ENCODE assay signal across 1 cellular context in genomic region chr2:118084483-118085089, GRCh38.
TF ChIP-seq lines count a peak whose summit lies in the region.

No MANE protein-coding gene starts in this region.

TF ChIP-seq in HepG2, 621 proteins besides CTCF, POLR2A, EP300 and RAD21 (continued from another document and continues in another):
- TF ChIP-seq, protein P1, sequence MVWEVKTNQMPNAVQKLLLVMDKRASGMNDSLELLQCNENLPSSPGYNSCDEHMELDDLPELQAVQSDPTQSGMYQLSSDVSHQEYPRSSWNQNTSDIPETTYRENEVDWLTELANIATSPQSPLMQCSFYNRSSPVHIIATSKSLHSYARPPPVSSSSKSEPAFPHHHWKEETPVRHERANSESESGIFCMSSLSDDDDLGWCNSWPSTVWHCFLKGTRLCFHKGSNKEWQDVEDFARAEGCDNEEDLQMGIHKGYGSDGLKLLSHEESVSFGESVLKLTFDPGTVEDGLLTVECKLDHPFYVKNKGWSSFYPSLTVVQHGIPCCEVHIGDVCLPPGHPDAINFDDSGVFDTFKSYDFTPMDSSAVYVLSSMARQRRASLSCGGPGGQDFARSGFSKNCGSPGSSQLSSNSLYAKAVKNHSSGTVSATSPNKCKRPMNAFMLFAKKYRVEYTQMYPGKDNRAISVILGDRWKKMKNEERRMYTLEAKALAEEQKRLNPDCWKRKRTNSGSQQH (CRISPR knock-in tag; IDR thresholded peaks at IDR 0.05; ENCODE audit: low read depth) = no peak
- no peak for TF ChIP-seq PAXIP1 (CRISPR knock-in tag; conservative IDR thresholded peaks at IDR 0.05)
- no peak for TF ChIP-seq ZNF256 (CRISPR knock-in tag; conservative IDR thresholded peaks at IDR 0.05)
- no peak for TF ChIP-seq ZBTB8A (CRISPR knock-in tag; IDR thresholded peaks at IDR 0.05; ENCODE audit: borderline replicate concordance, low read depth)
- no peak for TF ChIP-seq MAFF (IDR thresholded peaks at IDR 0.05; ENCODE audit: low read depth, low read length)
- TF ChIP-seq HES4 (CRISPR knock-in tag; IDR thresholded peaks at IDR 0.05; ENCODE audit: borderline replicate concordance) = no peak
- no peak for TF ChIP-seq KLF9 (CRISPR knock-in tag; IDR thresholded peaks at IDR 0.05; ENCODE audit: low read depth)
- TF ChIP-seq, protein P2, sequence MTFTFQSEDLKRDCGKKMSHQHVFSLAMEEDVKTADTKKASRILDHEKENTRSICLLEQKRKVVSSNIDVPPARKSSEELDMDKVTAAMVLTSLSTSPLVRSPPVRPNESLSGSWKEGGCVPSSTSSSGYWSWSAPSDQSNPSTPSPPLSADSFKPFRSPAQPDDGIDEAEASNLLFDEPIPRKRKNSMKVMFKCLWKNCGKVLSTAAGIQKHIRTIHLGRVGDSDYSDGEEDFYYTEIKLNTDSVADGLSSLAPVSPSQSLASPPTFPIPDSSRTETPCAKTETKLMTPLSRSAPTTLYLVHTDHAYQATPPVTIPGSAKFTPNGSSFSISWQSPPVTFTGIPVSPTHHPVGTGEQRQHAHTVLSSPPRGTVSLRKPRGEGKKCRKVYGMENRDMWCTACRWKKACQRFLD (CRISPR knock-in tag; IDR thresholded peaks at IDR 0.05; ENCODE audit: borderline replicate concordance) = no peak
- TF ChIP-seq SMYD3 (CRISPR knock-in tag; IDR thresholded peaks at IDR 0.05) = 0 out of 2 replicates have a peak, but pooled peaks have one; percentile 25
- no peak for TF ChIP-seq ZNF543 (CRISPR knock-in tag; IDR thresholded peaks at IDR 0.05)
- TF ChIP-seq BRCA1 (CRISPR knock-in tag; IDR thresholded peaks at IDR 0.05) = no peak
- no peak for TF ChIP-seq ZBTB7B (CRISPR knock-in tag; IDR thresholded peaks at IDR 0.05)
- no peak for TF ChIP-seq CERS6 (CRISPR knock-in tag; IDR thresholded peaks at IDR 0.05)
- TF ChIP-seq ZNF816 (CRISPR knock-in tag; IDR thresholded peaks at IDR 0.05; ENCODE audit: borderline replicate concordance) = no peak
- no peak for TF ChIP-seq EED (CRISPR knock-in tag; IDR thresholded peaks at IDR 0.05)
- TF ChIP-seq KMT2A (CRISPR knock-in tag; IDR thresholded peaks at IDR 0.05) = no peak
- TF ChIP-seq ATF4 (CRISPR knock-in tag; IDR thresholded peaks at IDR 0.05) = no peak
- TF ChIP-seq FOXK2 (IDR thresholded peaks at IDR 0.05) = no peak
- no peak for TF ChIP-seq ZNF431 (CRISPR knock-in tag; IDR thresholded peaks at IDR 0.05; ENCODE audit: borderline replicate concordance, low read depth)
- TF ChIP-seq ZFP36L2 (CRISPR knock-in tag; IDR thresholded peaks at IDR 0.05) = no peak
- no peak for TF ChIP-seq ZNF556 (CRISPR knock-in tag; IDR thresholded peaks at IDR 0.05; ENCODE audit: borderline replicate concordance)
- no peak for TF ChIP-seq BCLAF1 (IDR thresholded peaks at IDR 0.05)
- TF ChIP-seq ONECUT2 (CRISPR knock-in tag; IDR thresholded peaks at IDR 0.05) = no peak
- 0 out of 2 replicates have a peak, but pooled peaks have one; percentile 3 for TF ChIP-seq HOXA5 (CRISPR knock-in tag; IDR thresholded peaks at IDR 0.05)
- TF ChIP-seq ZNF407 (CRISPR knock-in tag; IDR thresholded peaks at IDR 0.05; ENCODE audit: not compliant biosample characterization) = no peak
- TF ChIP-seq KMT2B (CRISPR knock-in tag; IDR thresholded peaks at IDR 0.05) = no peak
- peak; percentile 33; the same call in 1 of the 2 replicates for TF ChIP-seq GATA4 (IDR thresholded peaks at IDR 0.05; ENCODE audit: borderline replicate concordance, low read depth)
- TF ChIP-seq SMAD9 (CRISPR knock-in tag; IDR thresholded peaks at IDR 0.05) = no peak
- no peak for TF ChIP-seq AKAP8 (CRISPR knock-in tag; IDR thresholded peaks at IDR 0.05)
- no peak for TF ChIP-seq KDM1A (CRISPR knock-in tag; IDR thresholded peaks at IDR 0.05)
- 0 out of 2 replicates have a peak, but pooled peaks have one; percentile 52 for TF ChIP-seq FOXO4 (CRISPR knock-in tag; conservative IDR thresholded peaks at IDR 0.05)
- TF ChIP-seq ZNF639 (CRISPR knock-in tag; conservative IDR thresholded peaks at IDR 0.05) = no peak
- no peak for TF ChIP-seq KLF11 (CRISPR knock-in tag; IDR thresholded peaks at IDR 0.05)
- no peak for TF ChIP-seq ZNF597 (CRISPR knock-in tag; IDR thresholded peaks at IDR 0.05)
- TF ChIP-seq SIN3B (IDR thresholded peaks at IDR 0.05; ENCODE audit: low read length) = no peak
- TF ChIP-seq ZNF562 (CRISPR knock-in tag; IDR thresholded peaks at IDR 0.05; ENCODE audit: borderline replicate concordance) = no peak
- TF ChIP-seq ZNF17 (CRISPR knock-in tag; IDR thresholded peaks at IDR 0.05) = no peak
